1 cellular context compared by ENCODE assay signal in genomic region chr7:47611045-47611511, GRCh38.
A peak's percentile ranks its signal among the peaks of the same experiment; 100 is the strongest.
TF ChIP-seq lines count a peak whose summit lies in the region.

No MANE protein-coding gene starts in this region.

TF ChIP-seq in HepG2, 621 proteins besides CTCF, POLR2A, EP300 and RAD21 (continued from another document and continues in another):
- no peak for TF ChIP-seq SKIL (CRISPR knock-in tag; IDR thresholded peaks at IDR 0.05; ENCODE audit: borderline replicate concordance)
- peak; percentile 62 for TF ChIP-seq ZNF770 (CRISPR knock-in tag; IDR thresholded peaks at IDR 0.05)
- no peak; the same call in 1 of the 2 replicates for TF ChIP-seq ARNT2 (CRISPR knock-in tag; IDR thresholded peaks at IDR 0.05; ENCODE audit: low read depth)
- TF ChIP-seq NR2F2 (IDR thresholded peaks at IDR 0.05; ENCODE audit: borderline replicate concordance, low read depth): no peak
- TF ChIP-seq POLR2AphosphoS5 (IDR thresholded peaks at IDR 0.05; ENCODE audit: low read depth, low read length): no peak
- no peak for TF ChIP-seq BCLAF1 (IDR thresholded peaks at IDR 0.05)
- TF ChIP-seq REPIN1 (CRISPR knock-in tag; IDR thresholded peaks at IDR 0.05; ENCODE audit: borderline replicate concordance, low read depth): no peak
- no peak for TF ChIP-seq KDM5B (CRISPR knock-in tag; IDR thresholded peaks at IDR 0.05; ENCODE audit: borderline replicate concordance)
- TF ChIP-seq ZNF543 (CRISPR knock-in tag; IDR thresholded peaks at IDR 0.05): no peak
- 0 out of 2 replicates have a peak, but pooled peaks have one; percentile 32 for TF ChIP-seq ZSCAN5A (CRISPR knock-in tag; IDR thresholded peaks at IDR 0.05; ENCODE audit: borderline replicate concordance)
- TF ChIP-seq ATF4 (CRISPR knock-in tag; IDR thresholded peaks at IDR 0.05): no peak
- TF ChIP-seq PRPF4 (IDR thresholded peaks at IDR 0.05; ENCODE audit: low read depth, low read length, poor library complexity, severe bottlenecking): no peak
- TF ChIP-seq ZNF788 (CRISPR knock-in tag; IDR thresholded peaks at IDR 0.05; ENCODE audit: borderline replicate concordance): peak; percentile 47; the same call in 1 of the 2 replicates
- TF ChIP-seq ZNF282 (IDR thresholded peaks at IDR 0.05; ENCODE audit: partially characterized antibody): no peak
- peak; percentile 55; the same call in 1 of the 2 replicates for TF ChIP-seq ZNF350 (CRISPR knock-in tag; IDR thresholded peaks at IDR 0.05; ENCODE audit: borderline replicate concordance, low read depth)
- 0 out of 2 replicates have a peak, but pooled peaks have one; percentile 19 for TF ChIP-seq MYC (CRISPR knock-in tag; IDR thresholded peaks at IDR 0.05; ENCODE audit: borderline replicate concordance)
- no peak for TF ChIP-seq ZBTB44 (CRISPR knock-in tag; IDR thresholded peaks at IDR 0.05)
- TF ChIP-seq, protein P1, sequence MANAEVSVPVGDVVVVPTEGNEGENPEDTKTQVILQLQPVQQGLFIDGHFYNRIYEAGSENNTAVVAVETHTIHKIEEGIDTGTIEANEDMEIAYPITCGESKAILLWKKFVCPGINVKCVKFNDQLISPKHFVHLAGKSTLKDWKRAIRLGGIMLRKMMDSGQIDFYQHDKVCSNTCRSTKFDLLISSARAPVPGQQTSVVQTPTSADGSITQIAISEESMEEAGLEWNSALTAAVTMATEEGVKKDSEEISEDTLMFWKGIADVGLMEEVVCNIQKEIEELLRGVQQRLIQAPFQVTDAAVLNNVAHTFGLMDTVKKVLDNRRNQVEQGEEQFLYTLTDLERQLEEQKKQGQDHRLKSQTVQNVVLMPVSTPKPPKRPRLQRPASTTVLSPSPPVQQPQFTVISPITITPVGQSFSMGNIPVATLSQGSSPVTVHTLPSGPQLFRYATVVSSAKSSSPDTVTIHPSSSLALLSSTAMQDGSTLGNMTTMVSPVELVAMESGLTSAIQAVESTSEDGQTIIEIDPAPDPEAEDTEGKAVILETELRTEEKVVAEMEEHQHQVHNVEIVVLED (CRISPR knock-in tag; IDR thresholded peaks at IDR 0.05; ENCODE audit: borderline replicate concordance): peak; percentile 25; the same call in 1 of the 2 replicates
- peak; percentile 24; the same call in 1 of the 2 replicates for TF ChIP-seq BORCS8-MEF2B (CRISPR knock-in tag; IDR thresholded peaks at IDR 0.05)
- TF ChIP-seq ZNF138 (CRISPR knock-in tag; IDR thresholded peaks at IDR 0.05; ENCODE audit: low read depth): no peak
- TF ChIP-seq AGO1 (IDR thresholded peaks at IDR 0.05; ENCODE audit: low read depth, low read length, poor library complexity, severe bottlenecking): no peak
- no peak for TF ChIP-seq HNRNPH1 (optimal IDR thresholded peaks at IDR 0.05; ENCODE audit: low read depth, low read length)
- no peak for TF ChIP-seq ZNF549 (CRISPR knock-in tag; IDR thresholded peaks at IDR 0.05)
- TF ChIP-seq ZNF143 (CRISPR knock-in tag; IDR thresholded peaks at IDR 0.05): no peak
- TF ChIP-seq ATAD3A (CRISPR knock-in tag; IDR thresholded peaks at IDR 0.05): no peak
- TF ChIP-seq ZNF235 (CRISPR knock-in tag; IDR thresholded peaks at IDR 0.05; ENCODE audit: borderline replicate concordance): no peak
- no peak; the same call in 1 of the 2 replicates for TF ChIP-seq KMT2B (CRISPR knock-in tag; IDR thresholded peaks at IDR 0.05)
- no peak for TF ChIP-seq RFX1 (IDR thresholded peaks at IDR 0.05)
- TF ChIP-seq ZNF556 (CRISPR knock-in tag; IDR thresholded peaks at IDR 0.05; ENCODE audit: borderline replicate concordance): no peak
- TF ChIP-seq ZNF30 (CRISPR knock-in tag; IDR thresholded peaks at IDR 0.05): no peak
- 0 out of 2 replicates have a peak, but pooled peaks have one; percentile 5 for TF ChIP-seq ZNF792 (CRISPR knock-in tag; IDR thresholded peaks at IDR 0.05)
- TF ChIP-seq, protein P2, sequence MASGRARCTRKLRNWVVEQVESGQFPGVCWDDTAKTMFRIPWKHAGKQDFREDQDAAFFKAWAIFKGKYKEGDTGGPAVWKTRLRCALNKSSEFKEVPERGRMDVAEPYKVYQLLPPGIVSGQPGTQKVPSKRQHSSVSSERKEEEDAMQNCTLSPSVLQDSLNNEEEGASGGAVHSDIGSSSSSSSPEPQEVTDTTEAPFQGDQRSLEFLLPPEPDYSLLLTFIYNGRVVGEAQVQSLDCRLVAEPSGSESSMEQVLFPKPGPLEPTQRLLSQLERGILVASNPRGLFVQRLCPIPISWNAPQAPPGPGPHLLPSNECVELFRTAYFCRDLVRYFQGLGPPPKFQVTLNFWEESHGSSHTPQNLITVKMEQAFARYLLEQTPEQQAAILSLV (CRISPR knock-in tag; IDR thresholded peaks at IDR 0.05; ENCODE audit: borderline replicate concordance): peak; percentile 20; the same call in 1 of the 2 replicates
- TF ChIP-seq ZNF746 (CRISPR knock-in tag; IDR thresholded peaks at IDR 0.05): 0 out of 2 replicates have a peak, but pooled peaks have one; percentile 10
- no peak for TF ChIP-seq PAXIP1 (CRISPR knock-in tag; conservative IDR thresholded peaks at IDR 0.05)
- TF ChIP-seq ZKSCAN5 (CRISPR knock-in tag; IDR thresholded peaks at IDR 0.05): no peak
- TF ChIP-seq STAT6 (CRISPR knock-in tag; IDR thresholded peaks at IDR 0.05; ENCODE audit: borderline replicate concordance): no peak; the same call in 1 of the 2 replicates
- TF ChIP-seq MEIS1 (CRISPR knock-in tag; IDR thresholded peaks at IDR 0.05; ENCODE audit: borderline replicate concordance): no peak
- no peak for TF ChIP-seq ZNF879 (CRISPR knock-in tag; IDR thresholded peaks at IDR 0.05)
- no peak for TF ChIP-seq MIXL1 (CRISPR knock-in tag; IDR thresholded peaks at IDR 0.05)
- no peak for TF ChIP-seq ZNF251 (CRISPR knock-in tag; IDR thresholded peaks at IDR 0.05)
- no peak for TF ChIP-seq REL (CRISPR knock-in tag; conservative IDR thresholded peaks at IDR 0.05)
- no peak for TF ChIP-seq GZF1 (CRISPR knock-in tag; IDR thresholded peaks at IDR 0.05)
